ENCODE assay signal across 8 cellular contexts in the genomic region with DNA sequence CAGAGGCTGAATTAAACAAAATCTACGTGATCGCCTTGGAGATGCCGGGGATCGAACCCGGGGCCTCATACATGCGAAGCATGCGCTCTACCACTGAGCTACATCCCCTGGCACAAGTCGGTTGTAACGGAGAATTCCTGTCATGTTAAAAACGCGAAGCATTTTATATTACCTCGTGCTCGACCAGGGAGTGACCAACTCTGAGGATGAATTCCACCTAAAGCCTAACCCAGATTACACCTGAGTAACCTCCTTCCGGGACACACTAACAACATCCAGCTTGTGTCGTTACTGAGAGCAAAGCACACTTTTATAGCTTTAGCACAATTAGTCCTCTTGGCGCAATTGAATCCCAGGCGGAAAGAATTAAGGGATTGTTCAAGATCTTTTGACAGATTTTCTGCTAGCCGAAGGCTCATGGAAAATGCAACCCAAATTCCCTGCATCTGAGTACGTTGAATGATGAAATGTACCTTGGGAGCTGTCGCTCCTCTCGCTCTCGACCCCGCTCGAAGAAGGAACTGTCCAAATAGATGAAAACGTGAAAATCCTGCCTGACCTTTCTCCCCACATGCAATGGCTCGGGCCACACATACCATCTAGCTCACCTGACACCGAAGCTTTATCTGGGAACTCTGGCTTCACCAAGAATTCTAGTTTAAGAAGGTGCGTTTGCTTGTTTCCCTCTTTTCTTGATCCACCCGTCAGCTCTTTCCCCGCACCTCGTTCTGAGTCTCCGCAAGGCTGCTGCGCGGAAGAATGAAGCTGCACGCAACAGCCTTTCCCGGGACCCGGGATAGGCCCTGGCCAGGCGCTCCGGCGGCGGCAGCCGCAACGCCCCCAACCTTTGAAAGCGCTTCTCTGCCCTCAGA.
DNase-seq lines count a peak whose midpoint lies in the region; ATAC-seq, FAIRE-seq and TF ChIP-seq lines count a peak whose summit lies in the region.

No MANE protein-coding gene starts in this region.

- peaks cover 2% of the 10 kb centered on the region for H3K27me3 ChIP-seq in AG04450 (ENCODE audit: control insufficient read depth, insufficient read depth, low read length)

- CTCF ChIA-PET in AG04450 (lab: Charles Lee), result interaction anchor here (0.7 kb wide), 1 partner anchor 846 kb away, joined by 3 read pairs; no protein-coding TSS in a partner anchor

- peaks cover 10% of the 10 kb centered on the region for H3K36me3 Mint-ChIP-seq in activated T-helper 17 cell treated with anti-CD3 and anti-CD28 coated beads, Interleukin-2, amount 50 U/mL, for 72 hours (ENCODE audit: low read depth)

- H3K27ac Mint-ChIP-seq in activated T-helper 17 cell treated with anti-CD3 and anti-CD28 coated beads, Interleukin-2, amount 50 U/mL, for 72 hours, result peak overlapping the region; percentile 46

- peaks cover 6% of the 10 kb centered on the region for H3K4me1 Mint-ChIP-seq in activated T-helper 17 cell treated with anti-CD3 and anti-CD28 coated beads, Interleukin-2, amount 50 U/mL, for 72 hours

- H3K4me3 Mint-ChIP-seq in activated T-helper 17 cell treated with anti-CD3 and anti-CD28 coated beads, Interleukin-2, amount 50 U/mL, for 72 hours, result peak overlapping the region; percentile 67

- no peak overlapping the region for H3K27ac ChIP-seq in AG04450 (ENCODE audit: low read depth, low read length)

- peaks cover 48% of the 10 kb centered on the region for H3K27me3 Mint-ChIP-seq in activated T-helper 17 cell treated with anti-CD3 and anti-CD28 coated beads, Interleukin-2, amount 50 U/mL, for 72 hours

- peak; percentile 56 for FAIRE-seq in GM18507 (lab: Jason Lieb, UNC)

- DNase-seq in AG04450 (ENCODE audit: low read depth, low spot score) (peak; percentile 33), GM18507 (ENCODE audit: extremely low spot score, insufficient read length, low read depth) (peak; percentile 12), NCI-H69 (lab: John Stamatoyannopoulos, UW) (peak; percentile 65), hippocampal formation (lab: John Stamatoyannopoulos, UW) (peak; percentile 16 to 40)
- DNase-seq in stimulated activated CD4-positive, alpha-beta T cell treated with anti-CD3 and anti-CD28 coated beads, Interleukin-15, amount 100 ng/mL, for 48 hours (ENCODE audit: low read depth in 2 of 2), result peak; percentile 59 to 71

- H3K9me3 ChIP-seq in AG04450 (ENCODE audit: control insufficient read depth, insufficient read depth, low read length), result no peaks in the 10 kb centered on the region; the same call in 1 of the 2 replicates

- peak overlapping the region; percentile 60 for H3K4me3 ChIP-seq in AG04450 (ENCODE audit: low read depth, low read length)

- TF ChIP-seq CTCF in AG04450 (IDR thresholded peaks at IDR 0.05; ENCODE audit: low read depth, low read length), result no peak

- ATAC-seq in activated T-helper 17 cell treated with anti-CD3 and anti-CD28 coated beads, Interleukin-2, amount 50 U/mL, for 72 hours (replicated peaks), result peak; percentile 59
- ATAC-seq in HG03159 (IDR thresholded peaks at IDR 0.05; ENCODE audit: unreplicated experiment) (no peak), GM19467 (IDR thresholded peaks at IDR 0.05; ENCODE audit: unreplicated experiment) (no peak)

- POLR2A ChIA-PET in AG04450 (lab: Yijun Ruan, JAX), result no interaction called here

- no peaks in the 10 kb centered on the region for H3K9me3 Mint-ChIP-seq in activated T-helper 17 cell treated with anti-CD3 and anti-CD28 coated beads, Interleukin-2, amount 50 U/mL, for 72 hours

Comparison
In these comparisons a context has a peak if more than half of its experiments do, and no peak if none do; other contexts are left out.
1. DNase-seq: peak in every context shown above with its lines; median percentile 65 in NCI-H69; 65 in stimulated activated CD4-positive, alpha-beta T cell treated with anti-CD3 and anti-CD28 coated beads, Interleukin-15, amount 100 ng/mL, for 48 hours; 33 in AG04450; 28 in hippocampal formation; 12 in GM18507.